In genomic region chr4:11548529-11549176, GRCh38 we compare ENCODE assay signal across 11 cellular contexts.
DNase-seq lines count a peak whose midpoint lies in the region; ATAC-seq, FAIRE-seq and TF ChIP-seq lines count a peak whose summit lies in the region.
"Had no signal": no experiment of that assay in that cellular context is flagged by ENCODE, and none has a peak within 500 bp of the region (broad histone marks: within the 10 kb centered on the region; RNA-seq: fewer than 3 reads in every experiment).

No MANE protein-coding gene starts in this region.

- H3K4me2 ChIP-seq in A549: no peak overlapping the region

- POLR2A ChIA-PET in A549 (lab: Yijun Ruan, JAX): no interaction called here

- intact Hi-C loops in head of caudate nucleus (cut with DNase I): no loop called here

- no peak overlapping the region for H3K4me3 ChIP-seq in A549

- CTCF ChIA-PET in A549 (lab: Yijun Ruan, JAX): no interaction called here

- WGBS in A549 (ENCODE audit: missing lambda C conversion rate): 25% methylated on average over 2 of the region's 2 CpGs

- TF ChIP-seq RAD21 in A549 (conservative IDR thresholded peaks at IDR 0.05 in 1 of 2, IDR thresholded peaks at IDR 0.05 in 1 of 2): no peak

- TF ChIP-seq CTCF in A549 (IDR thresholded peaks at IDR 0.05): no peak

- no peak for TF ChIP-seq POLR2A in A549 (IDR thresholded peaks at IDR 0.05; ENCODE audit: low read length)

- ATAC-seq in A549 (peak in 1 of 2 experiments; percentile 43; a peak in 1 of 6 replicates), GM19438 (IDR thresholded peaks at IDR 0.05; ENCODE audit: low read depth, unreplicated experiment) (peak; percentile 94), HG03097 (IDR thresholded peaks at IDR 0.05; ENCODE audit: low FRiP score, unreplicated experiment) (peak; percentile 95)

- no peak for TF ChIP-seq EP300 in A549 (IDR thresholded peaks at IDR 0.05)

- DNase-seq in A549 (ENCODE audit: low read depth in 1 of 2, low spot score in 1 of 2) (peak in 1 of 2 experiments; percentile 11), astrocyte of the hippocampus (ENCODE audit: low read depth, low spot score) (peak; percentile 17), middle frontal gyrus (ENCODE audit: extremely low spot score, low spot score) (no peak), Ammon's horn (ENCODE audit: low spot score) (no peak), head of caudate nucleus (no peak), AG20443 (ENCODE audit: low spot score) (no peak)
- DNase-seq: NCI-H524 treated with DMSO at 0.1 percent for 48 hours had no signal

- H3K4me1 ChIP-seq in A549: peaks cover 4% of the 10 kb centered on the region; the same call in 2 of the 3 replicates

- no peaks in the 10 kb centered on the region for H3K9me3 ChIP-seq in A549

- FAIRE-seq in A549 (lab: Jason Lieb, UNC): no peak
- FAIRE-seq: endometrium had no signal

- H3K27ac ChIP-seq in A549: no peak overlapping the region
- H3K27ac ChIP-seq: C4-2B had no signal

TF ChIP-seq in A549, 52 proteins besides CTCF, POLR2A, EP300 and RAD21:
- TF ChIP-seq EHF (CRISPR knock-in tag; IDR thresholded peaks at IDR 0.05) (no peak), TP53 (CRISPR knock-in tag; IDR thresholded peaks at IDR 0.05) (no peak), FOSL2 (IDR thresholded peaks at IDR 0.05) (no peak), FOSL2 (CRISPR knock-in tag; IDR thresholded peaks at IDR 0.05) (peak; percentile 64)
TF ChIP-seq in A549: peak in this region for 1.
